8 cellular contexts compared by ENCODE assay signal in the genomic region with DNA sequence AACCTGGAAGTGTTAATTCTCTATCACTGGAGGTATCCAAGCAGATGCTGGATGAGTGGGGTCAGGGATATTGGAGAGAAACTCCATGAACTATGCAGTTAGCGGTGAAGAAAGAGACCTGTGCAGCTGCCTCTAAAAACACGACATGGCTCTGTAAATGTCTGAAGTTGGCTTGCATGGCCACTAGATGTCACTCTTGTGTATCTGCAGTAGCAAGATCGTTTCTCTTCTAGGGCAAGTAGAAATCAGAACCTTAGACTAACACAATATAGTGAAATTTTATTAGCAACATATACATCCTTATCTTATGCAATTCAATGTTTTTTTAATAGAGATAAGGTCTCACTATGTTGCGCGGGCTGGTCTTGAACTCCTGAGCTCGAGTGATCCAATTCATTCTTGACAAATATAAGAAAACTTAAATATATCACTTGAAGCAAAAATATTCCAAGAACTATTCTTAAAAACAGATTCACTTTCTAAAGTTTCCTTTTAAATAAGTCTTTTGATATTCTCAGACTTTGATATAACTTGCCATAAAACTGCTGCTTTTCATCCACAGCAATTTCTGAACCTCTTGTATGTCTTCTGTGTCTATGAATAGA. TPM values are rescaled to one million over a fixed set of nuclear protein-coding genes. Genes with fewer than 3 reads are reported as not detected.
DNase-seq lines count a peak whose midpoint lies in the region; ATAC-seq and TF ChIP-seq lines count a peak whose summit lies in the region.

No MANE protein-coding gene starts in this region.

- H3K9me3 Mint-ChIP-seq in endothelial cell (ENCODE audit: unreplicated experiment): no peaks in the 10 kb centered on the region

- H3K27me3 Mint-ChIP-seq in endothelial cell (ENCODE audit: unreplicated experiment): peaks cover 2% of the 10 kb centered on the region

- no peak overlapping the region for H3K27ac ChIP-seq in C4-2B
- no peak overlapping the region for H3K27ac ChIP-seq in WERI-Rb-1
- H3K27ac ChIP-seq in tibial artery: no peak overlapping the region

- H3K36me3 Mint-ChIP-seq in endothelial cell (ENCODE audit: low read depth, unreplicated experiment): no peaks in the 10 kb centered on the region

- peak; percentile 96 for TF ChIP-seq CTCF in C4-2B (conservative IDR thresholded peaks at IDR 0.05)
- peak; percentile 75 for TF ChIP-seq CTCF in WERI-Rb-1 (IDR thresholded peaks at IDR 0.05; ENCODE audit: low read depth, low read length)
- peak; percentile 74 for TF ChIP-seq CTCF in endothelial cell (IDR thresholded peaks at IDR 0.05; ENCODE audit: unreplicated experiment)
- peak; percentile 64 for TF ChIP-seq CTCF in mucosa of descending colon (IDR thresholded peaks at IDR 0.05)
- TF ChIP-seq CTCF in tibial artery (IDR thresholded peaks at IDR 0.05): peak; percentile 79 to 91

- intact Hi-C loops in mucosa of descending colon (cut with DNase I, micrococcal nuclease) (loop anchor here (1.0 to 10.0 kb wide), 2 partner anchors 60 to 68 kb away; no protein-coding TSS in a partner anchor), tibial artery (cut with DNase I; ENCODE audit: low total_unique reads) (loop anchor here (5.0 kb wide), 1 partner anchor 67 kb away; no protein-coding TSS in a partner anchor)

- H3K27me3 ChIP-seq in WERI-Rb-1 (ENCODE audit: insufficient read depth, low read depth, severe bottlenecking) (no peaks in the 10 kb centered on the region), tibial artery (no peaks in the 10 kb centered on the region)

- no peak overlapping the region for H3K4me3 ChIP-seq in WERI-Rb-1 (ENCODE audit: low read depth, low read length)
- no peak overlapping the region for H3K4me3 ChIP-seq in mucosa of descending colon
- H3K4me3 ChIP-seq in tibial artery: no peak overlapping the region

- H3K27ac Mint-ChIP-seq in endothelial cell (ENCODE audit: unreplicated experiment): no peak overlapping the region

- DNase-seq in GM19240 (ENCODE audit: insufficient read length, low spot score) (peak; percentile 11), NCI-H2196 treated with DMSO at 0.1 percent for 48 hours (lab: John Stamatoyannopoulos, UW; ENCODE audit: unreplicated experiment) (peak; percentile 70), WERI-Rb-1 (peak; percentile 56), endothelial cell (ENCODE audit: low spot score) (peak; percentile 55), mucosa of descending colon (peak in 1 of 3 donors; percentile 78), tibial artery (peak in 1 of 2 donors; percentile 63)

- peaks cover 13% of the 10 kb centered on the region for H3K4me1 Mint-ChIP-seq in endothelial cell (ENCODE audit: unreplicated experiment)

- no peak overlapping the region for H3K4me3 Mint-ChIP-seq in endothelial cell (ENCODE audit: unreplicated experiment)

- H3K4me1 ChIP-seq in mucosa of descending colon (ENCODE audit: low read depth): peaks cover 6% of the 10 kb centered on the region
- H3K4me1 ChIP-seq in tibial artery: no peaks in the 10 kb centered on the region

- H3K36me3 ChIP-seq in WERI-Rb-1 (no peaks in the 10 kb centered on the region), mucosa of descending colon (ENCODE audit: low read depth) (no peaks in the 10 kb centered on the region), tibial artery (no peaks in the 10 kb centered on the region)

- H3K9me3 ChIP-seq in WERI-Rb-1 (ENCODE audit: severe bottlenecking): no peaks in the 10 kb centered on the region
- no peaks in the 10 kb centered on the region for H3K9me3 ChIP-seq in mucosa of descending colon
- no peaks in the 10 kb centered on the region for H3K9me3 ChIP-seq in tibial artery

- ATAC-seq in mucosa of descending colon (peak; percentile 93), HG02852 (IDR thresholded peaks at IDR 0.05; ENCODE audit: unreplicated experiment) (no peak)

RNA-seq across cellular contexts. Expression of a gene that starts 2.9 kb away (rescaled TPM):
- total RNA-seq in endothelial cell (ENCODE audit: unreplicated experiment) (not detected), mucosa of descending colon (not detected)

RNA-seq across cellular contexts. Expression of a gene that starts 45.8 kb away (rescaled TPM):
- total RNA-seq in endothelial cell (ENCODE audit: unreplicated experiment) (32.0 TPM), mucosa of descending colon (1 to 10 TPM; 2.0 to 2.9 (median 2.0) TPM)

RNA-seq across cellular contexts. Expression of a gene that starts 49.0 kb away (rescaled TPM):
- total RNA-seq in endothelial cell (ENCODE audit: unreplicated experiment) (0.87 TPM), mucosa of descending colon (100 to 1,000 TPM in 1 of 3 donors, 10 to 100 TPM in 2; 24.8 to 161 (median 82.1) TPM)

Comparison
In these comparisons a context has a peak if more than half of its experiments do, and no peak if none do; other contexts are left out.
1. RNA of a gene that starts 49.0 kb away (total RNA-seq): 24.8 to 161 TPM in mucosa of descending colon; 0.87 TPM in endothelial cell (single experiment); every median in the first group is over 10 times any median in the second.
2. Peak in every context shown above with its lines, with median percentiles within 50 percentile points of each other: CTCF ChIP-seq.